Comparison of ENCODE assay signal across 11 cellular contexts in genomic region chr10:103714232-103714891, GRCh38.
"Had no signal": no experiment of that assay in that cellular context is flagged by ENCODE, and none has a peak within 500 bp of the region (broad histone marks: within the 10 kb centered on the region; RNA-seq: fewer than 3 reads in every experiment).

No MANE protein-coding gene starts in this region.

- H3K4me3 ChIP-seq: lung, ovary, transverse colon had no signal

- DNase-seq: activated CD4-positive, alpha-beta T cell treated with anti-CD3 and anti-CD28 coated beads for 1 hour; activated CD4-positive, alpha-beta T cell treated with anti-CD3 and anti-CD28 coated beads, Interleukin-2, amount 50 U/mL, for 48 hours; activated gamma-delta T cell; activated T-cell treated with anti-CD3 and anti-CD28 coated beads, Interleukin-2, amount 50 U/mL, for 4 hours; effector CD8-positive, alpha-beta T cell; hippocampal formation; ovary; stimulated activated CD4-positive, alpha-beta T cell treated with anti-CD3 and anti-CD28 coated beads, Interleukin-4, amount 100 ng/mL, for 4 hours; transverse colon had no signal

- ATAC-seq: activated T-cell treated with anti-CD3 and anti-CD28 coated beads, Interleukin-2, amount 50 U/mL, for 4 hours; natural killer cell treated with Interleukin-12 subunit alpha and Interleukin-12 subunit beta and Interleukin-15 and Interleukin-18, amount 100 ng/mL, for 72 hours had no signal

- H3K27me3 ChIP-seq: ovary, transverse colon had no signal

- H3K27ac ChIP-seq: ovary, transverse colon had no signal

- H3K9me3 ChIP-seq: ovary, transverse colon had no signal

- H3K36me3 ChIP-seq: ovary, transverse colon had no signal
